21 cellular contexts compared by ENCODE assay signal in the genomic region with DNA sequence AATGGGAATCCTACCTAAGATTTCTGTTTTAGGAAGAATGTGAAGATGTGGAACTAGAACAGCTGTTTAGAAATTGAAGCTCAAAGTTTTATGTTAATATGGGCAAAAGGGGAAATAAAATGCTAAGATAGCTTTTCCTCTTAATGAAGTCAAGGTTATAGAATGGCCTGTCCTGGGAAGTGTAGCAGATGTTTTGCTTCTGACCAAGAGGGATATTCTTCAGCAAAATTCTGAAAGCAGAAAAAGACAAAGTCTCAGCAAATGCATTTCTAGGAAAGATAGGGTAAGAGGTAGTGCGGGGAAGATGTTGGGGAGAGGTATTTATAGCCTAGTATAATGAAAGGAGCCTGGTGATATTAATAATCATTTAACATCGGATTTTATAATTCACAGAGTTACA. TPM values are rescaled to one million over a fixed set of nuclear protein-coding genes. Genes with fewer than 3 reads are reported as not detected.
A peak's percentile ranks its signal among the peaks of the same experiment; 100 is the strongest.
DNase-seq lines count a peak whose midpoint lies in the region; ATAC-seq and TF ChIP-seq lines count a peak whose summit lies in the region.
"Had no signal": no experiment of that assay in that cellular context is flagged by ENCODE, and none has a peak within 500 bp of the region (broad histone marks: within the 10 kb centered on the region; RNA-seq: fewer than 3 reads in every experiment).

No MANE protein-coding gene starts in this region.

- peaks cover 0 to 23% of the 10 kb centered on the region in 2 donors for H3K36me3 ChIP-seq in gastrocnemius medialis

- peaks cover 30 to 52% of the 10 kb centered on the region in 2 donors for H3K4me1 ChIP-seq in gastrocnemius medialis

- peaks cover 3% of the 10 kb centered on the region for H3K36me3 Mint-ChIP-seq in activated naive CD8-positive, alpha-beta T cell
- H3K36me3 Mint-ChIP-seq in activated naive CD8-positive, alpha-beta T cell treated with anti-CD3 and anti-CD28 coated beads, Interleukin-2, amount 50 U/mL, for 24 hours (ENCODE audit: low read depth), result peaks cover 16% of the 10 kb centered on the region
- peaks cover 36% of the 10 kb centered on the region for H3K36me3 Mint-ChIP-seq in endothelial cell (ENCODE audit: low read depth, unreplicated experiment)
- peaks cover 22% of the 10 kb centered on the region for H3K36me3 Mint-ChIP-seq in activated CD4-positive, alpha-beta T cell treated with anti-CD3 and anti-CD28 coated beads, Interleukin-2, amount 10 ng/mL, durations not matched to agents 7 days and 5 days (ENCODE audit: low read depth)

- CTCF ChIA-PET in activated CD4-positive, alpha-beta T cell treated with anti-CD3 and anti-CD28 coated beads, Interleukin-2, amount 10 ng/mL, durations not matched to agents 7 days and 5 days (lab: Charles Lee), result interaction anchor here (0.6 to 2.2 kb wide), 4 partner anchors 8 to 23 kb away, joined by 3 to 7 read pairs (median 5); no protein-coding TSS in a partner anchor

- H3K4me3 ChIP-seq in gastrocnemius medialis, result no peak overlapping the region
- H3K4me3 ChIP-seq: GM23338 had no signal

- POLR2A ChIA-PET in activated CD4-positive, alpha-beta T cell treated with anti-CD3 and anti-CD28 coated beads, Interleukin-2, amount 10 ng/mL, durations not matched to agents 7 days and 5 days (lab: Charles Lee), result no interaction called here

- intact Hi-C loops in gastrocnemius medialis (cut with DNase I; ENCODE audit: low total_unique reads), result no loop called here

- H3K27ac ChIP-seq in gastrocnemius medialis, result peak overlapping the region; percentile 32 to 61 (median 42)
- H3K27ac ChIP-seq: RWPE1 had no signal

- H3K27ac Mint-ChIP-seq in activated naive CD8-positive, alpha-beta T cell, result peak overlapping the region; percentile 13
- no peak overlapping the region for H3K27ac Mint-ChIP-seq in activated naive CD8-positive, alpha-beta T cell treated with anti-CD3 and anti-CD28 coated beads, Interleukin-2, amount 50 U/mL, for 24 hours
- peak overlapping the region; percentile 100 for H3K27ac Mint-ChIP-seq in endothelial cell (ENCODE audit: unreplicated experiment)
- no peak overlapping the region for H3K27ac Mint-ChIP-seq in activated CD4-positive, alpha-beta T cell treated with anti-CD3 and anti-CD28 coated beads, Interleukin-2, amount 10 ng/mL, durations not matched to agents 7 days and 5 days
- H3K27ac Mint-ChIP-seq: GM23338 had no signal

- no peaks in the 10 kb centered on the region for H3K9me3 ChIP-seq in gastrocnemius medialis

- H3K4me3 Mint-ChIP-seq in activated naive CD8-positive, alpha-beta T cell, result no peak overlapping the region
- no peak overlapping the region for H3K4me3 Mint-ChIP-seq in activated naive CD8-positive, alpha-beta T cell treated with anti-CD3 and anti-CD28 coated beads, Interleukin-2, amount 50 U/mL, for 24 hours
- H3K4me3 Mint-ChIP-seq in endothelial cell (ENCODE audit: unreplicated experiment), result peak overlapping the region; percentile 3
- no peak overlapping the region for H3K4me3 Mint-ChIP-seq in activated CD4-positive, alpha-beta T cell treated with anti-CD3 and anti-CD28 coated beads, Interleukin-2, amount 10 ng/mL, durations not matched to agents 7 days and 5 days
- H3K4me3 Mint-ChIP-seq: GM23338 had no signal

- in situ Hi-C loops in gastrocnemius medialis (cut with MboI; ENCODE audit: low sequenced_read_pairs in 4 of 4), result no loop called here

- H3K27me3 ChIP-seq in gastrocnemius medialis, result no peaks in the 10 kb centered on the region

- TF ChIP-seq POLR2A in gastrocnemius medialis (IDR thresholded peaks at IDR 0.05), result no peak

- ATAC-seq in activated naive CD8-positive, alpha-beta T cell treated with anti-CD3 and anti-CD28 coated beads, Interleukin-2, amount 50 U/mL, for 24 hours, result no peak
- ATAC-seq in gastrocnemius medialis (no peak), HG02938 (IDR thresholded peaks at IDR 0.05; ENCODE audit: unreplicated experiment) (no peak)
- ATAC-seq: GM23338 had no signal

- H3K27me3 Mint-ChIP-seq in activated naive CD8-positive, alpha-beta T cell, result no peaks in the 10 kb centered on the region
- no peaks in the 10 kb centered on the region for H3K27me3 Mint-ChIP-seq in activated naive CD8-positive, alpha-beta T cell treated with anti-CD3 and anti-CD28 coated beads, Interleukin-2, amount 50 U/mL, for 24 hours
- peaks cover 10% of the 10 kb centered on the region for H3K27me3 Mint-ChIP-seq in endothelial cell (ENCODE audit: unreplicated experiment)
- H3K27me3 Mint-ChIP-seq in activated CD4-positive, alpha-beta T cell treated with anti-CD3 and anti-CD28 coated beads, Interleukin-2, amount 10 ng/mL, durations not matched to agents 7 days and 5 days, result no peaks in the 10 kb centered on the region

- H3K9me3 Mint-ChIP-seq in activated naive CD8-positive, alpha-beta T cell (ENCODE audit: low read depth), result no peaks in the 10 kb centered on the region
- no peaks in the 10 kb centered on the region for H3K9me3 Mint-ChIP-seq in activated naive CD8-positive, alpha-beta T cell treated with anti-CD3 and anti-CD28 coated beads, Interleukin-2, amount 50 U/mL, for 24 hours
- no peaks in the 10 kb centered on the region for H3K9me3 Mint-ChIP-seq in endothelial cell (ENCODE audit: unreplicated experiment)
- H3K9me3 Mint-ChIP-seq in activated CD4-positive, alpha-beta T cell treated with anti-CD3 and anti-CD28 coated beads, Interleukin-2, amount 10 ng/mL, durations not matched to agents 7 days and 5 days, result no peaks in the 10 kb centered on the region
- H3K9me3 Mint-ChIP-seq: GM23338 had no signal

- no peak for DNase-seq in activated naive CD8-positive, alpha-beta T cell treated with anti-CD3 and anti-CD28 coated beads, Interleukin-2, amount 50 U/mL, for 24 hours
- DNase-seq in CD1c-positive myeloid dendritic cell (ENCODE audit: extremely low spot score), result peak; percentile 49
- no peak for DNase-seq in endothelial cell (ENCODE audit: low spot score)
- DNase-seq in gastrocnemius medialis, result no peak
- DNase-seq in activated CD4-positive, alpha-beta T cell treated with anti-CD3 and anti-CD28 coated beads, Interleukin-2, amount 10 ng/mL, durations not matched to agents 7 days and 5 days, result no peak
- DNase-seq in HPDE6-E6E7 (ENCODE audit: extremely low spot score), result no peak
- DNase-seq: 8988T, DMS53, GDM1, HCEC 1CT, IMR-90, MV-4-11, NCI-H1105 treated with DMSO at 0.1 percent for 48 hours, NCI-H2029 treated with DMSO at 0.1 percent for 48 hours, NCI-H226, NCI-H510A treated with DMSO at 0.1 percent for 48 hours, NCI-H748 treated with DMSO at 0.1 percent for 48 hours had no signal

- TF ChIP-seq CTCF in endothelial cell (IDR thresholded peaks at IDR 0.05; ENCODE audit: unreplicated experiment), result no peak
- no peak for TF ChIP-seq CTCF in gastrocnemius medialis (IDR thresholded peaks at IDR 0.05 in 4 of 5, conservative IDR thresholded peaks at IDR 0.05 in 1 of 5)

- H3K4me1 Mint-ChIP-seq in activated naive CD8-positive, alpha-beta T cell (ENCODE audit: low read depth), result peaks cover 46% of the 10 kb centered on the region
- H3K4me1 Mint-ChIP-seq in activated naive CD8-positive, alpha-beta T cell treated with anti-CD3 and anti-CD28 coated beads, Interleukin-2, amount 50 U/mL, for 24 hours, result peaks cover 18% of the 10 kb centered on the region
- H3K4me1 Mint-ChIP-seq in endothelial cell (ENCODE audit: unreplicated experiment), result peaks cover 87% of the 10 kb centered on the region
- H3K4me1 Mint-ChIP-seq in activated CD4-positive, alpha-beta T cell treated with anti-CD3 and anti-CD28 coated beads, Interleukin-2, amount 10 ng/mL, durations not matched to agents 7 days and 5 days, result peaks cover 21% of the 10 kb centered on the region

RNA-seq across cellular contexts. Expression of gene MAP3K3, which starts 13.1 kb away (rescaled TPM):
- total RNA-seq in endothelial cell (ENCODE audit: unreplicated experiment) (112 TPM), gastrocnemius medialis (10 to 100 TPM; 21.8 to 58.7 (median 29.7) TPM)
- 10 to 100 TPM; 38.7 to 40.3 TPM for total RNA-seq in activated CD4-positive, alpha-beta T cell treated with anti-CD3 and anti-CD28 coated beads, Interleukin-2, amount 10 ng/mL, durations not matched to agents 7 days and 5 days

RNA-seq across cellular contexts. Expression of gene TACO1, which starts 34.6 kb away (rescaled TPM):
- total RNA-seq in endothelial cell (ENCODE audit: unreplicated experiment) (19.4 TPM), gastrocnemius medialis (10 to 100 TPM; 28.7 to 37.4 (median 30.6) TPM)
- total RNA-seq in activated CD4-positive, alpha-beta T cell treated with anti-CD3 and anti-CD28 coated beads, Interleukin-2, amount 10 ng/mL, durations not matched to agents 7 days and 5 days, result 10 to 100 TPM; 22.3 to 23.8 TPM

Comparison
In these comparisons a context has a peak if more than half of its experiments do, and no peak if none do; other contexts are left out.
1. H3K27ac Mint-ChIP-seq: peak in activated naive CD8-positive, alpha-beta T cell (single experiment) and endothelial cell (single experiment); none in activated naive CD8-positive, alpha-beta T cell treated with anti-CD3 and anti-CD28 coated beads, Interleukin-2, amount 50 U/mL, for 24 hours (single experiment) and activated CD4-positive, alpha-beta T cell treated with anti-CD3 and anti-CD28 coated beads, Interleukin-2, amount 10 ng/mL, durations not matched to agents 7 days and 5 days (single experiment).